ENCODE assay signal across 27 cellular contexts in the genomic region with DNA sequence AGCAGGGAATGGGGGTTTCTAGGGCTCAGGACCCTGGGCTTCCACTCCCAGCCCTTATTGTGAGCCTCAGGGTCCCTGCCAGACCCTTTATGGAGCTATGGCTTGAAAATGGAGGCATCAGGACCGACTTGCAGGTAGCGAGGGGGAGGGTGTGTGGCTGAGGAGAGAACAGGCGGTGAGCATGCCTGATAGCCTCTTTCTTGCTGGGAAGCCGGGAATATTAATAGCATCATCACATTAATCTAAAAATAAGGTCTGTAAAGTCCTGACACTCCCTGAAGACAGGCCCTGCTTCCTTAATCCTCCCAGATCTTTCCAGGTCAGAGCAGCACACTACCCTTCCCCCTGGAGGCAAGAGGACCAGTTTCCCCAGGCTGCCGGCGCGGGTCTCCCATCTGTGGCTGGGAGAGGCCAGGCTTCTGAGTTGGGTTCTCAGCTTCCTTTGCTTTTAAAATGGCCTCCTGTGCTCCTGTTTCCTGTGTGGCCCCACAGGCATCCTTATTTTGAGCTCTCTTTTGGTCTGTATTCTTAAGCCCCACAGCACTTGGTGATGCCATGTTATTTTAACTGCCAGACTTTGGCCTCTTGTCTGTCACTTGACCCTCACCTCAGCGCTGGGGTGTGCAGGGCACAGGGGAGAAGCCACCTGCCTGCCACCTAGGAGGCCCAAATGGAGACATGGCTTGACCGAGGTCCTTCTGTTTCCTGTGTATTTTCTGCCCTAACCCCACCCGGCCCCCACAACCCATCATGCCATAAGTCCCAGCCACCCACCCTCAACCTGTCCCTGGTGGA.
"Had no signal": no experiment of that assay in that cellular context is flagged by ENCODE, and none has a peak within 500 bp of the region (broad histone marks: within the 10 kb centered on the region; RNA-seq: fewer than 3 reads in every experiment).

No MANE protein-coding gene starts in this region.

- ATAC-seq: activated T-cell treated with anti-CD3 and anti-CD28 coated beads, Interleukin-2, amount 50 U/mL, for 4 hours; body of pancreas; T-helper 17 cell; WTC11 had no signal

- H3K36me3 ChIP-seq: adrenal gland, Peyer's patch had no signal

- H3K4me3 ChIP-seq: adrenal gland, body of pancreas, Peyer's patch had no signal

- H3K27me3 ChIP-seq: body of pancreas, Peyer's patch had no signal

- DNase-seq: activated CD4-positive, alpha-beta memory T cell treated with anti-CD3 and anti-CD28 coated beads for 36 hours; activated CD4-positive, alpha-beta T cell treated with anti-CD3 and anti-CD28 coated beads, Interleukin-2, amount 10 ng/mL, durations not matched to agents 7 days and 5 days; activated CD8-positive, alpha-beta memory T cell treated with anti-CD3 and anti-CD28 coated beads for 24 hours; activated effector memory CD4-positive, alpha-beta T cell treated with anti-CD3 and anti-CD28 coated beads, Interleukin-2, amount 50 U/mL, for 16 hours; activated naive CD4-positive, alpha-beta T cell treated with Interleukin-2 at 50 U/mL for 16 hours; activated naive CD8-positive, alpha-beta T cell treated with anti-CD3 and anti-CD28 coated beads, Interleukin-2, amount 10 ng/mL, durations not matched to agents 7 days and 5 days; activated T-cell treated with anti-CD3 and anti-CD28 coated beads, Interleukin-2, amount 50 U/mL, for 4 hours; adrenal gland; aorta; body of pancreas; KG1; MV-4-11; NCI-H1092 treated with DMSO at 0.1 percent for 48 hours; NCI-H1417 treated with DMSO at 0.1 percent for 48 hours; NCI-H1694; NCI-H2029; NCI-H2107; NCI-H345; NCI-H510A; NCI-H526 treated with DMSO at 0.1 percent for 48 hours; NK-92 treated with Interleukin-12 subunit alpha and Interleukin-12 subunit beta, amount 100 ng/mL, for 24 hours; Peyer's patch; SHP77 treated with DMSO at 0.1 percent for 48 hours; T-helper 17 cell; T-helper 9 cell had no signal

- H3K27ac Mint-ChIP-seq: activated CD4-positive, alpha-beta memory T cell treated with anti-CD3 and anti-CD28 coated beads for 36 hours; activated CD4-positive, alpha-beta T cell treated with anti-CD3 and anti-CD28 coated beads, Interleukin-2, amount 10 ng/mL, durations not matched to agents 7 days and 5 days; activated naive CD8-positive, alpha-beta T cell treated with anti-CD3 and anti-CD28 coated beads, Interleukin-2, amount 10 ng/mL, durations not matched to agents 7 days and 5 days; IgD-negative memory B cell; T-helper 17 cell; WTC11 had no signal

- H3K4me3 Mint-ChIP-seq: activated CD4-positive, alpha-beta memory T cell treated with anti-CD3 and anti-CD28 coated beads for 36 hours; activated CD4-positive, alpha-beta T cell treated with anti-CD3 and anti-CD28 coated beads, Interleukin-2, amount 10 ng/mL, durations not matched to agents 7 days and 5 days; activated naive CD8-positive, alpha-beta T cell treated with anti-CD3 and anti-CD28 coated beads, Interleukin-2, amount 10 ng/mL, durations not matched to agents 7 days and 5 days; activated T-cell treated with anti-CD3 and anti-CD28 coated beads, Interleukin-2, amount 50 U/mL, for 4 hours; T-helper 17 cell; WTC11 had no signal

- H3K9me3 Mint-ChIP-seq: activated CD4-positive, alpha-beta memory T cell treated with anti-CD3 and anti-CD28 coated beads for 36 hours; activated CD4-positive, alpha-beta T cell treated with anti-CD3 and anti-CD28 coated beads, Interleukin-2, amount 10 ng/mL, durations not matched to agents 7 days and 5 days; activated naive CD8-positive, alpha-beta T cell treated with anti-CD3 and anti-CD28 coated beads, Interleukin-2, amount 10 ng/mL, durations not matched to agents 7 days and 5 days; activated T-cell treated with anti-CD3 and anti-CD28 coated beads, Interleukin-2, amount 50 U/mL, for 4 hours; IgD-negative memory B cell; WTC11 had no signal

- H3K4me1 ChIP-seq: adrenal gland, body of pancreas, Peyer's patch had no signal

- H3K27ac ChIP-seq: adrenal gland, body of pancreas, Peyer's patch had no signal

- H3K27me3 Mint-ChIP-seq: activated CD4-positive, alpha-beta T cell treated with anti-CD3 and anti-CD28 coated beads, Interleukin-2, amount 10 ng/mL, durations not matched to agents 7 days and 5 days; IgD-negative memory B cell had no signal

- H3K36me3 Mint-ChIP-seq: activated CD4-positive, alpha-beta memory T cell treated with anti-CD3 and anti-CD28 coated beads for 36 hours; activated naive CD8-positive, alpha-beta T cell treated with anti-CD3 and anti-CD28 coated beads, Interleukin-2, amount 10 ng/mL, durations not matched to agents 7 days and 5 days; IgD-negative memory B cell; WTC11 had no signal

- H3K9me3 ChIP-seq: adrenal gland, body of pancreas, Peyer's patch had no signal
